13 cellular contexts compared by ENCODE assay signal in the genomic region with DNA sequence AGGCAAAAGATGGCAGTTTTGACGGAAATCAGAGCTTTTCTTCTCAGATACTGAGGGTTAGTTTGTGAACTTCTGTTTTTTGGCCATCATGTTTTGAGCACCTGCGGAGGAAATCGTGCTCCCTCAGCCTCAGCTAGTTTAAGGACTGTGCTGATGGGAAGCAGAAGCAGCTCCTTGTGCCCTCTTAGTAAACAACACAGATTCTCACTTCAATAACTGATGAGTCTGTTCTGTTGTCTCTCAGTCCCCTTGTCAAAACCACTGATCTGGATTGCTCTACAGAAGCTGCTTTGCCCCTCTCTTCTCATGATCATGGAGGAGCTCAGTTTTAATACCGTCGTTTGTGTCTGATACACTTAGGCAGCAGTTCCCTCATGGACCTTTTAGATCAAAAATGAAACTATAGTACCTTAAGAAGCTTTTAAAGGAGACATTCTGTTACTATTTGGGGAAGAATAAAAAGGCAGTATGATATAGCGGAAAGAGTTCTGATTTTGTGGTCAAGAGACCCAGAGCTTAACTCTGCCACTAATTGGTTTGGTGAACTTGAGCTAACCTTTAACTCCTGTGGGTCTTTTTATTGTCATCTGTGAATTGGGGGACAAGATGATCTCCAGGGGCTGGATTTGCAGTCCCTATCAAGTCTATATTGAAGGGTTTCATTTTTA.
DNase-seq lines count a peak whose midpoint lies in the region; ATAC-seq and TF ChIP-seq lines count a peak whose summit lies in the region.
"Had no signal": no experiment of that assay in that cellular context is flagged by ENCODE, and none has a peak within 500 bp of the region (broad histone marks: within the 10 kb centered on the region; RNA-seq: fewer than 3 reads in every experiment).

No MANE protein-coding gene starts in this region.

- H3K9me3 ChIP-seq in H9 (ENCODE audit: control insufficient read depth, low read depth, low read length) (no peaks in the 10 kb centered on the region), OCI-LY3 (ENCODE audit: insufficient read depth, low read length) (no peaks in the 10 kb centered on the region), A673 (ENCODE audit: low read depth, low read length, poor library complexity, severe bottlenecking) (no peaks in the 10 kb centered on the region), esophagus squamous epithelium (no peaks in the 10 kb centered on the region)
- H3K9me3 ChIP-seq: left lung, prostate gland had no signal

- no peak overlapping the region for H3T11ph ChIP-seq in H9 (ENCODE audit: low read length)

- no peak overlapping the region for H2BK120ac ChIP-seq in H9 (ENCODE audit: low read depth, low read length, poor library complexity, severe bottlenecking)

- peaks cover 0 to 4% (median 0%) of the 10 kb centered on the region in 3 experiments; a peak in 1 of 7 replicates for H3K36me3 Mint-ChIP-seq in H9 (ENCODE audit: insufficient read depth in 1 of 3, low read depth in 3 of 3)

- H3K4me2 ChIP-seq in H9 (ENCODE audit: insufficient read depth, insufficient read length, low read length): no peak overlapping the region
- H3K4me2 ChIP-seq in OCI-LY3 (ENCODE audit: low read length): peak overlapping the region; percentile 74

- H4K91ac ChIP-seq in H9 (ENCODE audit: insufficient read length, low read depth, low read length): no peak overlapping the region

- H2BK12ac ChIP-seq in H9 (ENCODE audit: insufficient read length, low read depth, low read length): no peak overlapping the region

- no peak overlapping the region for H2BK15ac ChIP-seq in H9 (ENCODE audit: low read depth, low read length)

- no peaks in the 10 kb centered on the region for H3K23me2 ChIP-seq in H9 (ENCODE audit: insufficient read length, low read depth, low read length, poor library complexity, severe bottlenecking)

- no peak overlapping the region for H2BK5ac ChIP-seq in H9 (ENCODE audit: insufficient read length, low read length)

- H3K4me1 Mint-ChIP-seq in H9: no peaks in the 10 kb centered on the region; a peak in 1 of 4 replicates

- H3K4me1 ChIP-seq in H9 (ENCODE audit: insufficient read depth, low read length) (no peaks in the 10 kb centered on the region), OCI-LY3 (ENCODE audit: low read length) (peaks cover 39% of the 10 kb centered on the region), A673 (ENCODE audit: insufficient read depth, low read length, poor library complexity, severe bottlenecking) (no peaks in the 10 kb centered on the region), esophagus squamous epithelium (peaks cover 0 to 10% (median 0%) of the 10 kb centered on the region in 3 donors)
- H3K4me1 ChIP-seq: prostate gland had no signal

- no TSS peak for BruUV-seq in A673 (replicated peaks; lab: Mats Ljungman, UMichigan)

- DNase-seq in H9 (no peak), pons (ENCODE audit: low spot score) (peak; percentile 45), A673 (ENCODE audit: low spot score) (no peak), esophagus squamous epithelium (lab: John Stamatoyannopoulos, UW) (no peak), NCI-H2227 treated with DMSO at 0.1 percent for 48 hours (lab: John Stamatoyannopoulos, UW) (no peak)
- DNase-seq: effector memory CD4-positive, alpha-beta T cell; GOT3; left lung; stimulated activated CD4-positive, alpha-beta T cell treated with anti-CD3 and anti-CD28 coated beads, Interleukin-2, amount 100 ng/mL, for 48 hours; T1000 had no signal

- TF ChIP-seq CTCF in H9 (conservative IDR thresholded peaks at IDR 0.05) (no peak), OCI-LY3 (IDR thresholded peaks at IDR 0.05; ENCODE audit: low read depth, low read length) (no peak), A673 (conservative IDR thresholded peaks at IDR 0.05; ENCODE audit: low read depth, low read length) (no peak), esophagus squamous epithelium (IDR thresholded peaks at IDR 0.05) (no peak)

- no peak overlapping the region for H3K4ac ChIP-seq in H9 (ENCODE audit: low read depth, low read length)

- no peak overlapping the region for H3K56ac ChIP-seq in H9 (ENCODE audit: insufficient read length, low read depth, low read length)

- H3K18ac ChIP-seq in H9 (ENCODE audit: insufficient read length, low read depth, low read length): no peak overlapping the region

- no peak overlapping the region for H2BK20ac ChIP-seq in H9 (ENCODE audit: low read depth, low read length, poor library complexity, severe bottlenecking)

- CTCF ChIA-PET in A673 (lab: Charles Lee): interaction anchor here (0.9 to 1.5 kb wide), 1 partner anchor 66 kb away, joined by 3 to 8 read pairs; no protein-coding TSS in a partner anchor

- H3K9me3 Mint-ChIP-seq in H9: no peaks in the 10 kb centered on the region

- H4K20me1 ChIP-seq in H9 (ENCODE audit: control insufficient read depth, insufficient read depth, insufficient read length) (no peaks in the 10 kb centered on the region), OCI-LY3 (ENCODE audit: insufficient read depth, low read length) (peaks cover 27% of the 10 kb centered on the region)

- no peak overlapping the region for H3K9ac ChIP-seq in H9 (ENCODE audit: extremely low read depth, insufficient read length, low read length)
- H3K9ac ChIP-seq in OCI-LY3 (ENCODE audit: low read length): peak overlapping the region; percentile 10; the same call in 1 of the 2 replicates

- no peak for TF ChIP-seq POLR2A in esophagus squamous epithelium (IDR thresholded peaks at IDR 0.05)

- H4K8ac ChIP-seq in H9 (replicated peaks; ENCODE audit: insufficient read length, low read depth, low read length): no peak overlapping the region

- no peaks in the 10 kb centered on the region for H3K79me1 ChIP-seq in H9 (ENCODE audit: insufficient read depth, low read depth, low read length, poor library complexity, severe bottlenecking)

- peak overlapping the region in 1 of 3 experiments; percentile 30; a peak in 1 of 7 replicates for H3K27ac Mint-ChIP-seq in H9

- H3K14ac ChIP-seq in H9 (ENCODE audit: insufficient read depth, low read length): peak overlapping the region; percentile 5; the same call in 1 of the 2 replicates

- H3K27me3 ChIP-seq in H9 (ENCODE audit: insufficient read depth, low read length) (no peaks in the 10 kb centered on the region), OCI-LY3 (ENCODE audit: low read depth, low read length) (no peaks in the 10 kb centered on the region), A673 (replicated peaks; ENCODE audit: insufficient read depth, low read depth, low read length, poor library complexity) (no peaks in the 10 kb centered on the region), esophagus squamous epithelium (no peaks in the 10 kb centered on the region)
- H3K27me3 ChIP-seq: left lung had no signal

- H3K4me3 ChIP-seq in OCI-LY3 (ENCODE audit: low read length) (peak overlapping the region; percentile 56), A673 (ENCODE audit: low read depth, low read length, poor library complexity, severe bottlenecking) (no peak overlapping the region), esophagus squamous epithelium (no peak overlapping the region)
- H3K4me3 ChIP-seq: left lung, prostate gland had no signal

- no peak overlapping the region for H2AK5ac ChIP-seq in H9 (ENCODE audit: insufficient read length, low read length)

- no peak overlapping the region for H3K23ac ChIP-seq in H9 (ENCODE audit: insufficient read length, low read depth, low read length)

- H3K36me3 ChIP-seq in OCI-LY3 (replicated peaks; ENCODE audit: low read depth, low read length) (peaks cover 6% of the 10 kb centered on the region), A673 (ENCODE audit: insufficient read depth, low read length, poor library complexity, severe bottlenecking) (no peaks in the 10 kb centered on the region), esophagus squamous epithelium (no peaks in the 10 kb centered on the region)
- H3K36me3 ChIP-seq: left lung, prostate gland had no signal

- intact Hi-C loops in A673 (cut with micrococcal nuclease; ENCODE audit: unreplicated experiment): loop anchor here (5.0 to 10.0 kb wide), 2 partner anchors 67 to 799 kb away; no protein-coding TSS in a partner anchor
- intact Hi-C loops in esophagus squamous epithelium (cut with DNase I): no loop called here

- H3K27ac ChIP-seq in H9 (ENCODE audit: insufficient read length, low read depth, low read length) (no peak overlapping the region), OCI-LY3 (ENCODE audit: low read length) (0 out of 2 replicates have a peak overlapping the region, but pooled peaks have one; percentile 10), A673 (ENCODE audit: low read depth, low read length, poor library complexity, severe bottlenecking) (no peak overlapping the region), esophagus squamous epithelium (no peak overlapping the region)
- H3K27ac ChIP-seq: left lung, prostate gland had no signal

- H3K4me3 Mint-ChIP-seq in H9: no peak overlapping the region

- H4K5ac ChIP-seq in H9 (ENCODE audit: insufficient read length, low read depth, low read length): no peak overlapping the region

- H3K27me3 Mint-ChIP-seq in H9 (ENCODE audit: low read depth): no peaks in the 10 kb centered on the region

- POLR2A ChIA-PET in A673 (lab: Charles Lee; ENCODE audit: low non-redundant PET): interaction anchor here (0.6 kb wide), 1 partner anchor 413 kb away, joined by 3 read pairs; no protein-coding TSS in a partner anchor

- H3K79me2 ChIP-seq in H9 (ENCODE audit: insufficient read depth, low read length) (no peaks in the 10 kb centered on the region), OCI-LY3 (ENCODE audit: low read length) (no peaks in the 10 kb centered on the region)

- H2AFZ ChIP-seq in H9 (ENCODE audit: low read length) (no peak overlapping the region), OCI-LY3 (ENCODE audit: low read depth, low read length) (no peak overlapping the region)

- peak; percentile 64 for ATAC-seq in GM18909 (IDR thresholded peaks at IDR 0.05; ENCODE audit: poor library complexity, unreplicated experiment)
- ATAC-seq: left lung had no signal

- WGBS in H9 (ENCODE audit: extremely low coverage, insufficient read length, low lambda C conversion rate): no CpG with 5 or more reads among the region's 6 CpGs
- 68 to 83% methylated on average over 6 of the region's 6 CpGs for WGBS in esophagus squamous epithelium, 2 donors
